In the genomic region with DNA sequence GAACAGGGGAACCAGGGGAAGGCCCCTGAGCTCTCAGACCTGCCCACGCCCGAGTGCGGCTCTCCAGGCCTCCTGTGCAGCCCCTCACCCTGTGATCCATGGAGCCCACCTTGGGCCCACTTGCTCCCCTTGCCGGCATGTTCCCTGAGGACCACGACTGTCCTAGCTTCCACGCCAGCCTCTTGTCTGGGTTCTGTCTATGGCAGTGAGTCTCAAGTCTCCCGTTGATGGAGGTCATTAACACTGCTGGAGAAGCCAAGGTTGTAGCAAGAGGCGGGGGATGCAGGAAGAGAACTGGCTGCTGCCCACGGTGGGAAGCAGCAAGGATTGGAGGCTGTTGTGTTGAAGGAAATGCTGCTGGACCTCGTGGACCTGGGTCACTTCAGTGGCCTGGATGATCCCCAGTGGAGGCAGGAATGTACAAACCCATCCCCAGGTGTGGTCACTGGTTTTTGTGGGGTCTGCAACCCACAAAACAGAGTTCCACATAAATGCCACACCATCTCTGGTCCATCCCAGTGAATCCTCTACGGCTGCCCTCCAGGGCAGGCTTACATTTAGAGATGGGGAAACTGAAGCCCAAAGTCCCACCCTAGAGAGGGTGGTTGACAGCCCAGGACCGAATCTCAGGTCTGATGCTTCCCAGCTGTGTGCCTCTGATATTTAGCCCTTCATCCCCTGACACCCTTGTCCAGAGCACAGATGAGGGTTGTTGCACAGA, we compare ENCODE assay signal across 19 cellular contexts.
DNase-seq lines count a peak whose midpoint lies in the region; TF ChIP-seq lines count a peak whose summit lies in the region.
"Had no signal": no experiment of that assay in that cellular context is flagged by ENCODE, and none has a peak within 500 bp of the region (broad histone marks: within the 10 kb centered on the region; RNA-seq: fewer than 3 reads in every experiment).

No MANE protein-coding gene starts in this region.

- H3K27ac ChIP-seq in BLaER1 treated with 17β-estradiol and CSF1 and Interleukin-3, amounts not matched to agents 10 nM and 100 nM, result peak overlapping the region in 1 of 11 experiments; percentile 14; a peak in 1 of 22 replicates
- H3K27ac ChIP-seq in H9 (ENCODE audit: insufficient read length, low read depth, low read length), result no peak overlapping the region
- no peak overlapping the region for H3K27ac ChIP-seq in endodermal cell (ENCODE audit: low read depth, low read length)
- H3K27ac ChIP-seq: HL-60 had no signal

- H3K27ac Mint-ChIP-seq in H9, result no peak overlapping the region
- H3K27ac Mint-ChIP-seq in endodermal cell, result no peak overlapping the region
- no peak overlapping the region for H3K27ac Mint-ChIP-seq in type B pancreatic cell
- H3K27ac Mint-ChIP-seq: B cell; CD4-positive, alpha-beta memory T cell; IgD-negative memory B cell had no signal

- H3K23ac ChIP-seq in H9 (ENCODE audit: insufficient read length, low read depth, low read length), result no peak overlapping the region

- no peaks in the 10 kb centered on the region for H3K27me3 ChIP-seq in BLaER1 treated with 17β-estradiol and CSF1 and Interleukin-3, amounts not matched to agents 10 nM and 100 nM
- H3K27me3 ChIP-seq in H9 (ENCODE audit: insufficient read depth, low read length), result no peaks in the 10 kb centered on the region
- H3K27me3 ChIP-seq in endodermal cell (ENCODE audit: control insufficient read depth, insufficient read depth, low read length, poor library complexity, severe bottlenecking), result no peaks in the 10 kb centered on the region

- H3K4me2 ChIP-seq in BLaER1 treated with 17β-estradiol and CSF1 and Interleukin-3, amounts not matched to agents 10 nM and 100 nM, result peak overlapping the region in 8 of 11 experiments; percentile 1 to 41 (median 24); a peak in 10 of 22 replicates
- H3K4me2 ChIP-seq in H9 (ENCODE audit: insufficient read depth, insufficient read length, low read length), result no peak overlapping the region

- H3K4ac ChIP-seq in H9 (ENCODE audit: low read depth, low read length), result no peak overlapping the region

- no peaks in the 10 kb centered on the region for H3K79me2 ChIP-seq in H9 (ENCODE audit: insufficient read depth, low read length)

- H3K18ac ChIP-seq in H9 (ENCODE audit: insufficient read length, low read depth, low read length), result no peak overlapping the region

- no peak overlapping the region for H2AK5ac ChIP-seq in H9 (ENCODE audit: insufficient read length, low read length)

- TF ChIP-seq CTCF in H9 (conservative IDR thresholded peaks at IDR 0.05), result no peak
- no peak for TF ChIP-seq CTCF in endodermal cell (conservative IDR thresholded peaks at IDR 0.05)
- no peak for TF ChIP-seq CTCF in type B pancreatic cell (conservative IDR thresholded peaks at IDR 0.05)

- H3K36me3 ChIP-seq in BLaER1 treated with 17β-estradiol and CSF1 and Interleukin-3, amounts not matched to agents 10 nM and 100 nM, result no peaks in the 10 kb centered on the region
- H3K36me3 ChIP-seq in endodermal cell (ENCODE audit: control insufficient read depth, insufficient read depth, low read length), result no peaks in the 10 kb centered on the region

- H3K9ac ChIP-seq in BLaER1 treated with 17β-estradiol and CSF1 and Interleukin-3, amounts not matched to agents 10 nM and 100 nM, result no peak overlapping the region
- H3K9ac ChIP-seq in H9 (ENCODE audit: extremely low read depth, insufficient read length, low read length) (no peak overlapping the region), endodermal cell (ENCODE audit: extremely low read depth, low read length, poor library complexity, severe bottlenecking) (no peak overlapping the region)

- H2BK120ac ChIP-seq in H9 (ENCODE audit: low read depth, low read length, poor library complexity, severe bottlenecking), result no peak overlapping the region

- H3K9me3 Mint-ChIP-seq in H9, result no peaks in the 10 kb centered on the region
- H3K9me3 Mint-ChIP-seq in endodermal cell, result peaks cover 7% of the 10 kb centered on the region
- H3K9me3 Mint-ChIP-seq in type B pancreatic cell, result no peaks in the 10 kb centered on the region
- H3K9me3 Mint-ChIP-seq: CD4-positive, alpha-beta memory T cell had no signal

- no peak overlapping the region for H3K4me3 Mint-ChIP-seq in H9
- no peak overlapping the region for H3K4me3 Mint-ChIP-seq in endodermal cell
- no peak overlapping the region for H3K4me3 Mint-ChIP-seq in type B pancreatic cell
- H3K4me3 Mint-ChIP-seq: B cell; CD4-positive, alpha-beta memory T cell; IgD-negative memory B cell had no signal

- H4K91ac ChIP-seq in H9 (ENCODE audit: insufficient read length, low read depth, low read length), result no peak overlapping the region

- H3K14ac ChIP-seq in H9 (ENCODE audit: insufficient read depth, low read length), result no peak overlapping the region

- WGBS in H9 (ENCODE audit: extremely low coverage, insufficient read length, low lambda C conversion rate), result no CpG with 5 or more reads among the region's 12 CpGs
- 89 to 98% methylated on average over 8 to 12 of the region's 12 CpGs for WGBS in endodermal cell (ENCODE audit: insufficient coverage in 1 of 2, insufficient read length in 1 of 2), 2 experiments

- H2BK12ac ChIP-seq in H9 (ENCODE audit: insufficient read length, low read depth, low read length), result no peak overlapping the region

- peaks cover 25 to 51% (median 42%) of the 10 kb centered on the region in 10 experiments for H3K4me1 ChIP-seq in BLaER1 treated with 17β-estradiol and CSF1 and Interleukin-3, amounts not matched to agents 10 nM and 100 nM
- H3K4me1 ChIP-seq in H9 (ENCODE audit: insufficient read depth, low read length) (no peaks in the 10 kb centered on the region), endodermal cell (ENCODE audit: control insufficient read depth, insufficient read depth, low read length) (no peaks in the 10 kb centered on the region)

- no peak overlapping the region for H4K8ac ChIP-seq in H9 (replicated peaks; ENCODE audit: insufficient read length, low read depth, low read length)

- H2BK20ac ChIP-seq in H9 (ENCODE audit: low read depth, low read length, poor library complexity, severe bottlenecking), result no peak overlapping the region

- no peak overlapping the region for H2BK5ac ChIP-seq in H9 (ENCODE audit: insufficient read length, low read length)

- H3K56ac ChIP-seq in H9 (ENCODE audit: insufficient read length, low read depth, low read length), result no peak overlapping the region

- H3K27me3 Mint-ChIP-seq in H9 (ENCODE audit: low read depth), result peaks cover 34% of the 10 kb centered on the region
- H3K27me3 Mint-ChIP-seq in endodermal cell (ENCODE audit: insufficient read depth), result peaks cover 23% of the 10 kb centered on the region
- peaks cover 26% of the 10 kb centered on the region for H3K27me3 Mint-ChIP-seq in type B pancreatic cell

- H3T11ph ChIP-seq in H9 (ENCODE audit: low read length), result no peak overlapping the region

- H3K4me1 Mint-ChIP-seq in H9, result peaks cover 22 to 27% of the 10 kb centered on the region in 2 experiments
- H3K4me1 Mint-ChIP-seq in endodermal cell, result peaks cover 5% of the 10 kb centered on the region
- peaks cover 24% of the 10 kb centered on the region for H3K4me1 Mint-ChIP-seq in type B pancreatic cell (ENCODE audit: unreplicated experiment)

- no peaks in the 10 kb centered on the region; a peak in 1 of 22 replicates for H4K20me1 ChIP-seq in BLaER1 treated with 17β-estradiol and CSF1 and Interleukin-3, amounts not matched to agents 10 nM and 100 nM
- no peaks in the 10 kb centered on the region for H4K20me1 ChIP-seq in H9 (ENCODE audit: control insufficient read depth, insufficient read depth, insufficient read length)

- H3K36me3 Mint-ChIP-seq in H9 (ENCODE audit: insufficient read depth in 1 of 3, low read depth in 3 of 3) (no peaks in the 10 kb centered on the region), endodermal cell (ENCODE audit: low read depth) (no peaks in the 10 kb centered on the region), type B pancreatic cell (no peaks in the 10 kb centered on the region)
- H3K36me3 Mint-ChIP-seq: CD4-positive, alpha-beta memory T cell; IgD-negative memory B cell had no signal

- no peaks in the 10 kb centered on the region for H3K79me1 ChIP-seq in H9 (ENCODE audit: insufficient read depth, low read depth, low read length, poor library complexity, severe bottlenecking)

- peaks cover 0 to 10% (median 0%) of the 10 kb centered on the region in 11 experiments; a peak in 6 of 22 replicates for H3K9me3 ChIP-seq in BLaER1 treated with 17β-estradiol and CSF1 and Interleukin-3, amounts not matched to agents 10 nM and 100 nM (replicated peaks in 1 of 11)
- H3K9me3 ChIP-seq in H9 (ENCODE audit: control insufficient read depth, low read depth, low read length), result no peaks in the 10 kb centered on the region
- no peaks in the 10 kb centered on the region for H3K9me3 ChIP-seq in endodermal cell (ENCODE audit: control insufficient read depth, low read length)

- no peak overlapping the region for H4K5ac ChIP-seq in H9 (ENCODE audit: insufficient read length, low read depth, low read length)

- H3K23me2 ChIP-seq in H9 (ENCODE audit: insufficient read length, low read depth, low read length, poor library complexity, severe bottlenecking), result no peaks in the 10 kb centered on the region

- no peak overlapping the region for H2AFZ ChIP-seq in H9 (ENCODE audit: low read length)

- no peak overlapping the region for H3K4me3 ChIP-seq in BLaER1 treated with 17β-estradiol and CSF1 and Interleukin-3, amounts not matched to agents 10 nM and 100 nM
- H3K4me3 ChIP-seq in endodermal cell (ENCODE audit: low read length), result no peak overlapping the region

- DNase-seq in H9 (peak; percentile 8), endodermal cell (peak; percentile 20), type B pancreatic cell (ENCODE audit: extremely low spot score, unreplicated experiment) (peak; percentile 51), globus pallidus (ENCODE audit: low spot score) (no peak), hepatic stellate cell (ENCODE audit: low spot score) (no peak), NCI-H187 (lab: John Stamatoyannopoulos, UW) (no peak)
- DNase-seq: CD4-positive, alpha-beta memory T cell; GOT3; Kasumi-1; MM.1S; NCI-H1092 treated with DMSO at 0.1 percent for 48 hours; NCI-H2107; NCI-H2227 treated with DMSO at 0.1 percent for 48 hours; NCI-H524; SHP77 treated with DMSO at 0.1 percent for 48 hours had no signal

- H2BK15ac ChIP-seq in H9 (ENCODE audit: low read depth, low read length), result no peak overlapping the region

Comparison
In these comparisons a context has a peak if more than half of its experiments do, and no peak if none do; other contexts are left out.
1. DNase-seq: peak in H9 (single experiment), endodermal cell (single experiment) and type B pancreatic cell (single experiment); none in globus pallidus (single experiment), hepatic stellate cell (single experiment) and NCI-H187 (0 of 2).